Comparison of ENCODE assay signal across 8 cellular contexts in the genomic region with DNA sequence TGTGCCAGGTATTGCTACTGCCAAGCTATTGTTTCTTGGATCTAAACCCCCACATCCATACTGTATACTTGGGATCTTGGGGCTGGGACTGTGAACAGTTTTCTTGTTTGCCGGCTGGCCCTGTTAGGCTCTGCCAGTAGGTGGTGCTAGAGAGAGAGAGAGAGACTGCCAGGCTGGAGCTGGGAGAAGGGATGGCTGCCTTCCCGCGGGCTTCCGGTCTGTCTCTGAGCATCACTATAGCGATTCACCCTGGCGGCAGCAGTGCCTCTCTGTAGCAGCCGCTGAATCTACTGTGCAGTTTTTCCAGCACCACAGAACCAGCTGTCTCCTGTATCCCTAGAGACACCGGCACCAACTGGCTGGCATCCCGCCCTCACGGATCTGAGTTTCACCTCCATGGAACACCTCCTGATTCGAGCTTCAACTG.
A peak's percentile ranks its signal among the peaks of the same experiment; 100 is the strongest.
DNase-seq lines count a peak whose midpoint lies in the region; ATAC-seq and TF ChIP-seq lines count a peak whose summit lies in the region.

No MANE protein-coding gene starts in this region.

- POLR2A ChIA-PET in MCF 10A (lab: Yijun Ruan, JAX): no interaction called here

- intact Hi-C loops in MCF 10A (cut with micrococcal nuclease): loop anchor here (1.0 kb wide), 2 partner anchors 75 to 273 kb away; no protein-coding TSS in a partner anchor

- DNase-seq in DMS153 treated with DMSO at 0.1 percent for 48 hours (lab: John Stamatoyannopoulos, UW; ENCODE audit: unreplicated experiment) (peak; percentile 85), NAMALWA (ENCODE audit: low spot score) (peak; percentile 51), T-helper 9 cell (peak; percentile 40), MCF 10A (ENCODE audit: unreplicated experiment) (peak; percentile 75), kidney tubule cell (ENCODE audit: low spot score) (peak; percentile 69)
- peak; percentile 4 to 48 (median 8) for DNase-seq in stimulated activated CD4-positive, alpha-beta T cell treated with anti-CD3 and anti-CD28 coated beads, TNF-alpha, amount 100 ng/mL, for 24 hours (ENCODE audit: low read depth in 3 of 3)

- peak; percentile 67 for ATAC-seq in GM21717 (IDR thresholded peaks at IDR 0.05; ENCODE audit: unreplicated experiment)
- no peak for ATAC-seq in GM19395 (IDR thresholded peaks at IDR 0.05; ENCODE audit: unreplicated experiment)

- H3K27ac Mint-ChIP-seq in MCF 10A (ENCODE audit: low read depth, unreplicated experiment): no peak overlapping the region

- H3K27me3 Mint-ChIP-seq in MCF 10A (ENCODE audit: insufficient read depth, unreplicated experiment): peaks cover 28% of the 10 kb centered on the region

- no peaks in the 10 kb centered on the region for H3K9me3 Mint-ChIP-seq in MCF 10A (ENCODE audit: unreplicated experiment)

- H3K36me3 Mint-ChIP-seq in MCF 10A (ENCODE audit: insufficient read depth, unreplicated experiment): no peaks in the 10 kb centered on the region

- no peak overlapping the region for H3K4me3 Mint-ChIP-seq in MCF 10A (ENCODE audit: unreplicated experiment)

- CTCF ChIA-PET in MCF 10A (lab: Yijun Ruan, JAX): interaction anchor here (0.5 to 3.4 kb wide), 26 partner anchors 8 to 377 kb away, joined by 3 to 29 read pairs (median 4); no protein-coding TSS in a partner anchor

- TF ChIP-seq CTCF in MCF 10A (IDR thresholded peaks at IDR 0.05; ENCODE audit: unreplicated experiment): peak; percentile 74

- no TSS peak for BruUV-seq in MCF 10A (replicated peaks; lab: Mats Ljungman, UMichigan)

- no peaks in the 10 kb centered on the region for H3K4me1 Mint-ChIP-seq in MCF 10A (ENCODE audit: insufficient read depth, unreplicated experiment)

Comparison
In these comparisons a context has a peak if more than half of its experiments do, and no peak if none do; other contexts are left out.
1. DNase-seq: peak in every context shown above with its lines; median percentile 85 in DMS153 treated with DMSO at 0.1 percent for 48 hours; 75 in MCF 10A; 69 in kidney tubule cell; 51 in NAMALWA; 40 in T-helper 9 cell; 8 in stimulated activated CD4-positive, alpha-beta T cell treated with anti-CD3 and anti-CD28 coated beads, TNF-alpha, amount 100 ng/mL, for 24 hours.